2 cellular contexts compared by ENCODE assay signal in the genomic region with DNA sequence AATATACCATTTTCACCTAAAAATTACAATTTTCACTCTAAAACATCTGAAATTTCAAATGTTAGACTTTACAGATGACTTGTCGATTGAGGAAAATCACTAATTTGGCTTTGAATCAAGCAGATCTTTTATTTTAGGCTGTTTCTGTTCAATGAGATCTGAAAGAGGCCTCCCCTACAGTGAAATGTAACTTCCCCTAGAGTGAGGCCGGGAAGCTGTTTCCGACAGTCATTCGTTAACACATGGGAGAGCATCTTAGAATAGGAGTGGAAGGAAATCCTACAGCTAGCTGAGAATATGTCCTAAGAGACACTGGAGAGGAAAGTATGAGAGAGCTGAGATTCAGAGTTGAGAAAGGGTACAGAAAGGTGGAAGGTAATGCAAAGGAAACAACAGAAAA.
TF ChIP-seq lines count a peak whose summit lies in the region.

No MANE protein-coding gene starts in this region.

TF ChIP-seq in WTC11, 78 proteins besides CTCF, POLR2A, EP300 and RAD21 (continues in another document):
- no peak for TF ChIP-seq CBFB (CRISPR knock-in tag; IDR thresholded peaks at IDR 0.05; ENCODE audit: low read depth)
- no peak for TF ChIP-seq ZNF219 (CRISPR knock-in tag; IDR thresholded peaks at IDR 0.05; ENCODE audit: borderline replicate concordance)
- TF ChIP-seq ATF2 (CRISPR knock-in tag; IDR thresholded peaks at IDR 0.05; ENCODE audit: borderline replicate concordance, low read depth) = no peak
- TF ChIP-seq ATF6 (CRISPR knock-in tag; IDR thresholded peaks at IDR 0.05) = no peak
- TF ChIP-seq ZNF138 (CRISPR knock-in tag; conservative IDR thresholded peaks at IDR 0.05) = no peak
- TF ChIP-seq ZNF121 (CRISPR knock-in tag; IDR thresholded peaks at IDR 0.05) = no peak
- TF ChIP-seq, protein P1, sequence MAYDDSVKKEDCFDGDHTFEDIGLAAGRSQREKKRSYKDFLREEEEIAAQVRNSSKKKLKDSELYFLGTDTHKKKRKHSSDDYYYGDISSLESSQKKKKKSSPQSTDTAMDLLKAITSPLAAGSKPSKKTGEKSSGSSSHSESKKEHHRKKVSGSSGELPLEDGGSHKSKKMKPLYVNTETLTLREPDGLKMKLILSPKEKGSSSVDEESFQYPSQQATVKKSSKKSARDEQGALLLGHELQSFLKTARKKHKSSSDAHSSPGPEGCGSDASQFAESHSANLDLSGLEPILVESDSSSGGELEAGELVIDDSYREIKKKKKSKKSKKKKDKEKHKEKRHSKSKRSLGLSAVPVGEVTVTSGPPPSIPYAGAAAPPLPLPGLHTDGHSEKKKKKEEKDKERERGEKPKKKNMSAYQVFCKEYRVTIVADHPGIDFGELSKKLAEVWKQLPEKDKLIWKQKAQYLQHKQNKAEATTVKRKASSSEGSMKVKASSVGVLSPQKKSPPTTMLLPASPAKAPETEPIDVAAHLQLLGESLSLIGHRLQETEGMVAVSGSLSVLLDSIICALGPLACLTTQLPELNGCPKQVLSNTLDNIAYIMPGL (CRISPR knock-in tag; IDR thresholded peaks at IDR 0.05) = no peak
- TF ChIP-seq, protein P2, sequence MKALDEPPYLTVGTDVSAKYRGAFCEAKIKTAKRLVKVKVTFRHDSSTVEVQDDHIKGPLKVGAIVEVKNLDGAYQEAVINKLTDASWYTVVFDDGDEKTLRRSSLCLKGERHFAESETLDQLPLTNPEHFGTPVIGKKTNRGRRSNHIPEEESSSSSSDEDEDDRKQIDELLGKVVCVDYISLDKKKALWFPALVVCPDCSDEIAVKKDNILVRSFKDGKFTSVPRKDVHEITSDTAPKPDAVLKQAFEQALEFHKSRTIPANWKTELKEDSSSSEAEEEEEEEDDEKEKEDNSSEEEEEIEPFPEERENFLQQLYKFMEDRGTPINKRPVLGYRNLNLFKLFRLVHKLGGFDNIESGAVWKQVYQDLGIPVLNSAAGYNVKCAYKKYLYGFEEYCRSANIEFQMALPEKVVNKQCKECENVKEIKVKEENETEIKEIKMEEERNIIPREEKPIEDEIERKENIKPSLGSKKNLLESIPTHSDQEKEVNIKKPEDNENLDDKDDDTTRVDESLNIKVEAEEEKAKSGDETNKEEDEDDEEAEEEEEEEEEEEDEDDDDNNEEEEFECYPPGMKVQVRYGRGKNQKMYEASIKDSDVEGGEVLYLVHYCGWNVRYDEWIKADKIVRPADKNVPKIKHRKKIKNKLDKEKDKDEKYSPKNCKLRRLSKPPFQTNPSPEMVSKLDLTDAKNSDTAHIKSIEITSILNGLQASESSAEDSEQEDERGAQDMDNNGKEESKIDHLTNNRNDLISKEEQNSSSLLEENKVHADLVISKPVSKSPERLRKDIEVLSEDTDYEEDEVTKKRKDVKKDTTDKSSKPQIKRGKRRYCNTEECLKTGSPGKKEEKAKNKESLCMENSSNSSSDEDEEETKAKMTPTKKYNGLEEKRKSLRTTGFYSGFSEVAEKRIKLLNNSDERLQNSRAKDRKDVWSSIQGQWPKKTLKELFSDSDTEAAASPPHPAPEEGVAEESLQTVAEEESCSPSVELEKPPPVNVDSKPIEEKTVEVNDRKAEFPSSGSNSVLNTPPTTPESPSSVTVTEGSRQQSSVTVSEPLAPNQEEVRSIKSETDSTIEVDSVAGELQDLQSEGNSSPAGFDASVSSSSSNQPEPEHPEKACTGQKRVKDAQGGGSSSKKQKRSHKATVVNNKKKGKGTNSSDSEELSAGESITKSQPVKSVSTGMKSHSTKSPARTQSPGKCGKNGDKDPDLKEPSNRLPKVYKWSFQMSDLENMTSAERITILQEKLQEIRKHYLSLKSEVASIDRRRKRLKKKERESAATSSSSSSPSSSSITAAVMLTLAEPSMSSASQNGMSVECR (CRISPR knock-in tag; IDR thresholded peaks at IDR 0.05; ENCODE audit: borderline replicate concordance) = no peak
- no peak for TF ChIP-seq RORB (CRISPR knock-in tag; IDR thresholded peaks at IDR 0.05)
- no peak for TF ChIP-seq NR3C1 (CRISPR knock-in tag; conservative IDR thresholded peaks at IDR 0.05; ENCODE audit: low read depth)
- TF ChIP-seq, protein P3, sequence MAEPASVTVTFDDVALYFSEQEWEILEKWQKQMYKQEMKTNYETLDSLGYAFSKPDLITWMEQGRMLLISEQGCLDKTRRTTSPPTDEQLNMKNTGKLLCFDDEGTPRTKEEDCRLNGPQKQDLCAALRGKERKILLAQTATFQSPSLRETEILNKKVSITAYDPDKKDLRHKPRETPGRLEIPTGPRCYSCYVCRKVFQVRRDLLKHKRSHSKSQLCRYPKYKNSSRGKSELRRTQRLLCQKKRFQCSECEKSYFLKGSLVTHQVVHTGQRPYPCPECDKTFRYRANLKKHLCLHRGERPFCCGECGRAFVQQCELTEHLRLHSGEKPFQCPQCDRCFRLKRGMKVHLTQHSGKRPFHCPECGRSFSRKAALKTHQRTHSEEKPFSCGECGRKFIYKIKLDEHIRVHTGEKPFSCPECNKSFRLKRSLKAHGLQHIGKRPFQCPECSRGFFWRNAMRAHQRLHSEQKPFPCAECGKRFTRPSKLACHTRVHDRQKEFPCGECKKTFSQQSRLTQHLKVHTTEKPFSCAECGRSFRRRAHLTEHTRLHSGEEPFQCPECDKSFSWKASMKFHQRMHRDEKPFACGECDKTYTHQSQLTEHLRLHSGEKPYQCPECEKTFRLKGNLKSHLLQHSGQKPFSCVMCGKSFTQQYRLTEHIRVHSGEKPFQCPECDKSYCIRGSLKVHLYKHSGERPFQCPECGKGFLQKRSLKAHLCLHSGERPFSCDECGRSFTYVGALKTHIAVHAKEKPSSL (CRISPR knock-in tag; conservative IDR thresholded peaks at IDR 0.05) = no peak
- TF ChIP-seq ZNF423 (CRISPR knock-in tag; IDR thresholded peaks at IDR 0.05) = no peak

TF ChIP-seq in neural cell, 6 proteins besides CTCF, POLR2A, EP300 and RAD21:
- TF ChIP-seq TAF1 (IDR thresholded peaks at IDR 0.05; ENCODE audit: low read depth) (no peak), SMC3 (conservative IDR thresholded peaks at IDR 0.05; ENCODE audit: poor library complexity) (no peak), MXI1 (conservative IDR thresholded peaks at IDR 0.05; ENCODE audit: poor library complexity, severe bottlenecking) (no peak), REST (IDR thresholded peaks at IDR 0.05; ENCODE audit: borderline replicate concordance) (no peak), POLR2AphosphoS5 (IDR thresholded peaks at IDR 0.05) (no peak), EZH2 (IDR thresholded peaks at IDR 0.05; ENCODE audit: borderline replicate concordance, insufficient read depth, low read length, poor library complexity, severe bottlenecking) (no peak)
